ENCODE assay signal across 9 cellular contexts in genomic region chr13:98485561-98485960, GRCh38.
DNase-seq lines count a peak whose midpoint lies in the region; ATAC-seq and TF ChIP-seq lines count a peak whose summit lies in the region.
"Had no signal": no experiment of that assay in that cellular context is flagged by ENCODE, and none has a peak within 500 bp of the region (broad histone marks: within the 10 kb centered on the region; RNA-seq: fewer than 3 reads in every experiment).

No MANE protein-coding gene starts in this region.

- no peak overlapping the region for H4K5ac ChIP-seq in mesendoderm (ENCODE audit: low read length)

- H3K4ac ChIP-seq in mesendoderm (ENCODE audit: low read depth, low read length) = no peak overlapping the region

- DNase-seq in activated T-cell treated with anti-CD3 and anti-CD28 coated beads, Interleukin-2, amount 50 U/mL, for 72 hours = no peak
- DNase-seq in activated T-cell treated with anti-CD3 and anti-CD28 coated beads, Interleukin-2, amount 50 U/mL, for 1 hour = no peak
- no peak for DNase-seq in body of pancreas
- no peak for DNase-seq in mesendoderm
- no peak for DNase-seq in thyroid gland
- no peak for DNase-seq in NCI-H446 (lab: John Stamatoyannopoulos, UW)
- no peak for DNase-seq in stimulated activated CD8-positive, alpha-beta memory T cell treated with anti-CD3 and anti-CD28 coated beads, Interleukin-4, amount 100 ng/mL, for 48 hours
- DNase-seq: NCI-H526 treated with DMSO at 0.1 percent for 48 hours had no signal

- no peaks in the 10 kb centered on the region for H3K9me3 ChIP-seq in body of pancreas
- H3K9me3 ChIP-seq in thyroid gland = no peaks in the 10 kb centered on the region

- no peak overlapping the region for H3K9ac ChIP-seq in mesendoderm (ENCODE audit: low read length)

- H3K27me3 ChIP-seq in body of pancreas (no peaks in the 10 kb centered on the region), mesendoderm (ENCODE audit: insufficient read depth, low read length, poor library complexity) (no peaks in the 10 kb centered on the region), thyroid gland (no peaks in the 10 kb centered on the region)

- 91 to 92% methylated on average over 11 of the region's 11 CpGs for WGBS in body of pancreas, 2 donors
- WGBS in mesendoderm (ENCODE audit: extremely low coverage, insufficient coverage, low lambda C conversion rate) = no CpG with 5 or more reads among the region's 11 CpGs
- 92 to 93% methylated on average over 10 to 11 of the region's 11 CpGs for WGBS in thyroid gland, 2 donors

- H2BK5ac ChIP-seq in mesendoderm (ENCODE audit: low read length) = no peak overlapping the region

- H3K36me3 ChIP-seq in body of pancreas (replicated peaks in 1 of 2; ENCODE audit: insufficient read depth in 1 of 2, low read depth in 2 of 2) = no peaks in the 10 kb centered on the region
- no peaks in the 10 kb centered on the region for H3K36me3 ChIP-seq in mesendoderm (ENCODE audit: control insufficient read depth, insufficient read depth, low read length)
- H3K36me3 ChIP-seq in thyroid gland = no peaks in the 10 kb centered on the region

- TF ChIP-seq CTCF in body of pancreas (IDR thresholded peaks at IDR 0.05) (no peak), thyroid gland (IDR thresholded peaks at IDR 0.05) (no peak)

- TF ChIP-seq POLR2A in body of pancreas (IDR thresholded peaks at IDR 0.05) (no peak), thyroid gland (IDR thresholded peaks at IDR 0.05) (no peak)

- no peaks in the 10 kb centered on the region for H3K27me3 Mint-ChIP-seq in activated T-cell treated with anti-CD3 and anti-CD28 coated beads, Interleukin-2, amount 50 U/mL, for 72 hours (ENCODE audit: low read depth)

- H2BK15ac ChIP-seq in mesendoderm (replicated peaks; ENCODE audit: low read depth) = no peak overlapping the region

- H3K79me1 ChIP-seq in mesendoderm (ENCODE audit: low read length) = peaks cover 43% of the 10 kb centered on the region

- no peaks in the 10 kb centered on the region for H3K9me3 Mint-ChIP-seq in activated T-cell treated with anti-CD3 and anti-CD28 coated beads, Interleukin-2, amount 50 U/mL, for 72 hours

- peaks cover 65% of the 10 kb centered on the region for H3K4me1 ChIP-seq in body of pancreas
- H3K4me1 ChIP-seq in mesendoderm (ENCODE audit: control insufficient read depth, low read depth, low read length) = peaks cover 13% of the 10 kb centered on the region
- H3K4me1 ChIP-seq in thyroid gland = peaks cover 45 to 91% of the 10 kb centered on the region in 2 donors

- peaks cover 71% of the 10 kb centered on the region for H3K79me2 ChIP-seq in mesendoderm (ENCODE audit: control insufficient read depth, insufficient read depth, low read length)

- H3K36me3 Mint-ChIP-seq in activated T-cell treated with anti-CD3 and anti-CD28 coated beads, Interleukin-2, amount 50 U/mL, for 72 hours (ENCODE audit: insufficient read depth in 2 of 2) = peaks cover 0 to 2% of the 10 kb centered on the region in 2 donors

- no peak overlapping the region for H2AK5ac ChIP-seq in mesendoderm (ENCODE audit: low read length)

- no peak overlapping the region for H3K18ac ChIP-seq in mesendoderm (ENCODE audit: low read length)

- no peak overlapping the region for H3K23ac ChIP-seq in mesendoderm (ENCODE audit: low read length)

- H3K4me3 ChIP-seq in body of pancreas (no peak overlapping the region), mesendoderm (ENCODE audit: low read length) (no peak overlapping the region), thyroid gland (replicated peaks in 1 of 3) (no peak overlapping the region)

- H3K27ac Mint-ChIP-seq in activated T-cell treated with anti-CD3 and anti-CD28 coated beads, Interleukin-2, amount 50 U/mL, for 72 hours = peak overlapping the region; percentile 86

- H3K56ac ChIP-seq in mesendoderm (ENCODE audit: low read length) = no peak overlapping the region

- H3K4me3 Mint-ChIP-seq in activated T-cell treated with anti-CD3 and anti-CD28 coated beads, Interleukin-2, amount 50 U/mL, for 72 hours = peak overlapping the region; percentile 32 to 72

- H3K27ac ChIP-seq in body of pancreas (peak overlapping the region; percentile 96 to 98 (median 98)), mesendoderm (ENCODE audit: low read depth, low read length) (peak overlapping the region; percentile 49), thyroid gland (peak overlapping the region; percentile 93 to 98 (median 96))

- no peak overlapping the region for H4K8ac ChIP-seq in mesendoderm (ENCODE audit: low read depth, low read length)

- H2BK120ac ChIP-seq in mesendoderm (ENCODE audit: low read depth, low read length) = no peak overlapping the region

- intact Hi-C loops in body of pancreas (cut with DNase I) (no loop called here), thyroid gland (cut with DNase I) (loop anchor here (5.0 kb wide), 1 partner anchor 92 kb away; the partner anchor contains the start of gene STK24)

- H3K4me2 ChIP-seq in mesendoderm (ENCODE audit: low read length) = no peak overlapping the region

- peaks cover 95% of the 10 kb centered on the region for H3K4me1 Mint-ChIP-seq in activated T-cell treated with anti-CD3 and anti-CD28 coated beads, Interleukin-2, amount 50 U/mL, for 72 hours (ENCODE audit: low read depth)

- no peak for ATAC-seq in activated T-cell treated with anti-CD3 and anti-CD28 coated beads, Interleukin-2, amount 50 U/mL, for 72 hours (replicated peaks in 1 of 2)
- ATAC-seq in body of pancreas (no peak), GM21717 (IDR thresholded peaks at IDR 0.05; ENCODE audit: unreplicated experiment) (no peak)
